In the genomic region with DNA sequence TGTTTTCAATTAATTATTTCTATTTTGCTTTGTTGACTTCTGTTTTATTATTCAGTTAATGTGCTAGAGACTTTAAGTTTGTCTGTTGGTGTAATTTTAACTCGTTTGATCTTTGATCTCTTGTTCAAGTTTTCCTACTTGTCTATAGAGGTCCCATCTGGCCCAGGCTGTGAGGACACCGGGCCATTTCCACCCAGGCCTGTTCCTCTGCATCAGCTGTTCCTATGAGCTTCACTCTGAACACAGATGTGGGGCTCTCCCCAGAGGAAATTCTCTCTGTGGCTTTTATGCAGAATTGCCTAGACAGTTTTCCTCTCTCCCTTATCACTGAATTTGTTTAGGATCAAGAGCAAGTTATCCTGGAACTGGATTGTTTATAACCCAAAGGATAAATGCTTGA, we compare ENCODE assay signal across 1 cellular context.
TF ChIP-seq lines count a peak whose summit lies in the region.

No MANE protein-coding gene starts in this region.

TF ChIP-seq in HepG2, 621 proteins besides CTCF, POLR2A, EP300 and RAD21 (continued from another document):
- TF ChIP-seq, protein P1, sequence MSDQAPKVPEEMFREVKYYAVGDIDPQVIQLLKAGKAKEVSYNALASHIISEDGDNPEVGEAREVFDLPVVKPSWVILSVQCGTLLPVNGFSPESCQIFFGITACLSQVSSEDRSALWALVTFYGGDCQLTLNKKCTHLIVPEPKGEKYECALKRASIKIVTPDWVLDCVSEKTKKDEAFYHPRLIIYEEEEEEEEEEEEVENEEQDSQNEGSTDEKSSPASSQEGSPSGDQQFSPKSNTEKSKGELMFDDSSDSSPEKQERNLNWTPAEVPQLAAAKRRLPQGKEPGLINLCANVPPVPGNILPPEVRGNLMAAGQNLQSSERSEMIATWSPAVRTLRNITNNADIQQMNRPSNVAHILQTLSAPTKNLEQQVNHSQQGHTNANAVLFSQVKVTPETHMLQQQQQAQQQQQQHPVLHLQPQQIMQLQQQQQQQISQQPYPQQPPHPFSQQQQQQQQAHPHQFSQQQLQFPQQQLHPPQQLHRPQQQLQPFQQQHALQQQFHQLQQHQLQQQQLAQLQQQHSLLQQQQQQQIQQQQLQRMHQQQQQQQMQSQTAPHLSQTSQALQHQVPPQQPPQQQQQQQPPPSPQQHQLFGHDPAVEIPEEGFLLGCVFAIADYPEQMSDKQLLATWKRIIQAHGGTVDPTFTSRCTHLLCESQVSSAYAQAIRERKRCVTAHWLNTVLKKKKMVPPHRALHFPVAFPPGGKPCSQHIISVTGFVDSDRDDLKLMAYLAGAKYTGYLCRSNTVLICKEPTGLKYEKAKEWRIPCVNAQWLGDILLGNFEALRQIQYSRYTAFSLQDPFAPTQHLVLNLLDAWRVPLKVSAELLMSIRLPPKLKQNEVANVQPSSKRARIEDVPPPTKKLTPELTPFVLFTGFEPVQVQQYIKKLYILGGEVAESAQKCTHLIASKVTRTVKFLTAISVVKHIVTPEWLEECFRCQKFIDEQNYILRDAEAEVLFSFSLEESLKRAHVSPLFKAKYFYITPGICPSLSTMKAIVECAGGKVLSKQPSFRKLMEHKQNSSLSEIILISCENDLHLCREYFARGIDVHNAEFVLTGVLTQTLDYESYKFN (CRISPR knock-in tag; conservative IDR thresholded peaks at IDR 0.05): no peak
- TF ChIP-seq, protein P2, sequence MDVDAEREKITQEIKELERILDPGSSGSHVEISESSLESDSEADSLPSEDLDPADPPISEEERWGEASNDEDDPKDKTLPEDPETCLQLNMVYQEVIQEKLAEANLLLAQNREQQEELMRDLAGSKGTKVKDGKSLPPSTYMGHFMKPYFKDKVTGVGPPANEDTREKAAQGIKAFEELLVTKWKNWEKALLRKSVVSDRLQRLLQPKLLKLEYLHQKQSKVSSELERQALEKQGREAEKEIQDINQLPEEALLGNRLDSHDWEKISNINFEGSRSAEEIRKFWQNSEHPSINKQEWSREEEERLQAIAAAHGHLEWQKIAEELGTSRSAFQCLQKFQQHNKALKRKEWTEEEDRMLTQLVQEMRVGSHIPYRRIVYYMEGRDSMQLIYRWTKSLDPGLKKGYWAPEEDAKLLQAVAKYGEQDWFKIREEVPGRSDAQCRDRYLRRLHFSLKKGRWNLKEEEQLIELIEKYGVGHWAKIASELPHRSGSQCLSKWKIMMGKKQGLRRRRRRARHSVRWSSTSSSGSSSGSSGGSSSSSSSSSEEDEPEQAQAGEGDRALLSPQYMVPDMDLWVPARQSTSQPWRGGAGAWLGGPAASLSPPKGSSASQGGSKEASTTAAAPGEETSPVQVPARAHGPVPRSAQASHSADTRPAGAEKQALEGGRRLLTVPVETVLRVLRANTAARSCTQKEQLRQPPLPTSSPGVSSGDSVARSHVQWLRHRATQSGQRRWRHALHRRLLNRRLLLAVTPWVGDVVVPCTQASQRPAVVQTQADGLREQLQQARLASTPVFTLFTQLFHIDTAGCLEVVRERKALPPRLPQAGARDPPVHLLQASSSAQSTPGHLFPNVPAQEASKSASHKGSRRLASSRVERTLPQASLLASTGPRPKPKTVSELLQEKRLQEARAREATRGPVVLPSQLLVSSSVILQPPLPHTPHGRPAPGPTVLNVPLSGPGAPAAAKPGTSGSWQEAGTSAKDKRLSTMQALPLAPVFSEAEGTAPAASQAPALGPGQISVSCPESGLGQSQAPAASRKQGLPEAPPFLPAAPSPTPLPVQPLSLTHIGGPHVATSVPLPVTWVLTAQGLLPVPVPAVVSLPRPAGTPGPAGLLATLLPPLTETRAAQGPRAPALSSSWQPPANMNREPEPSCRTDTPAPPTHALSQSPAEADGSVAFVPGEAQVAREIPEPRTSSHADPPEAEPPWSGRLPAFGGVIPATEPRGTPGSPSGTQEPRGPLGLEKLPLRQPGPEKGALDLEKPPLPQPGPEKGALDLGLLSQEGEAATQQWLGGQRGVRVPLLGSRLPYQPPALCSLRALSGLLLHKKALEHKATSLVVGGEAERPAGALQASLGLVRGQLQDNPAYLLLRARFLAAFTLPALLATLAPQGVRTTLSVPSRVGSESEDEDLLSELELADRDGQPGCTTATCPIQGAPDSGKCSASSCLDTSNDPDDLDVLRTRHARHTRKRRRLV (CRISPR knock-in tag; IDR thresholded peaks at IDR 0.05): no peak
- no peak for TF ChIP-seq SIN3A (IDR thresholded peaks at IDR 0.05; ENCODE audit: borderline replicate concordance, low read depth, low read length)
- no peak for TF ChIP-seq ZNF816 (CRISPR knock-in tag; IDR thresholded peaks at IDR 0.05; ENCODE audit: borderline replicate concordance)
- peak; percentile 40; the same call in 1 of the 2 replicates for TF ChIP-seq HNF4A (CRISPR knock-in tag; IDR thresholded peaks at IDR 0.05)
- no peak for TF ChIP-seq CEBPG (CRISPR knock-in tag; IDR thresholded peaks at IDR 0.05)
- TF ChIP-seq MZF1 (CRISPR knock-in tag; IDR thresholded peaks at IDR 0.05; ENCODE audit: borderline replicate concordance): no peak
- TF ChIP-seq, protein P3, sequence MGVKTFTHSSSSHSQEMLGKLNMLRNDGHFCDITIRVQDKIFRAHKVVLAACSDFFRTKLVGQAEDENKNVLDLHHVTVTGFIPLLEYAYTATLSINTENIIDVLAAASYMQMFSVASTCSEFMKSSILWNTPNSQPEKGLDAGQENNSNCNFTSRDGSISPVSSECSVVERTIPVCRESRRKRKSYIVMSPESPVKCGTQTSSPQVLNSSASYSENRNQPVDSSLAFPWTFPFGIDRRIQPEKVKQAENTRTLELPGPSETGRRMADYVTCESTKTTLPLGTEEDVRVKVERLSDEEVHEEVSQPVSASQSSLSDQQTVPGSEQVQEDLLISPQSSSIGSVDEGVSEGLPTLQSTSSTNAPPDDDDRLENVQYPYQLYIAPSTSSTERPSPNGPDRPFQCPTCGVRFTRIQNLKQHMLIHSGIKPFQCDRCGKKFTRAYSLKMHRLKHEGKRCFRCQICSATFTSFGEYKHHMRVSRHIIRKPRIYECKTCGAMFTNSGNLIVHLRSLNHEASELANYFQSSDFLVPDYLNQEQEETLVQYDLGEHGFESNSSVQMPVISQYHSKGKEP (CRISPR knock-in tag; IDR thresholded peaks at IDR 0.05): no peak
- TF ChIP-seq HNRNPK (IDR thresholded peaks at IDR 0.05; ENCODE audit: low read depth, low read length, poor library complexity, severe bottlenecking): no peak
- no peak for TF ChIP-seq ZNF615 (CRISPR knock-in tag; IDR thresholded peaks at IDR 0.05; ENCODE audit: borderline replicate concordance)
- no peak for TF ChIP-seq HNRNPH1 (optimal IDR thresholded peaks at IDR 0.05; ENCODE audit: low read depth, low read length)
- TF ChIP-seq HNRNPLL (IDR thresholded peaks at IDR 0.05; ENCODE audit: low read depth, low read length, poor library complexity, severe bottlenecking): no peak
- no peak for TF ChIP-seq ARNT2 (CRISPR knock-in tag; IDR thresholded peaks at IDR 0.05; ENCODE audit: low read depth)
- no peak for TF ChIP-seq ZNF430 (CRISPR knock-in tag; IDR thresholded peaks at IDR 0.05)
- no peak for TF ChIP-seq CBX5 (CRISPR knock-in tag; IDR thresholded peaks at IDR 0.05; ENCODE audit: borderline replicate concordance)
- no peak for TF ChIP-seq ZNF782 (CRISPR knock-in tag; IDR thresholded peaks at IDR 0.05; ENCODE audit: borderline replicate concordance)
- no peak for TF ChIP-seq STAG1 (CRISPR knock-in tag; IDR thresholded peaks at IDR 0.05)
- TF ChIP-seq, protein P4, sequence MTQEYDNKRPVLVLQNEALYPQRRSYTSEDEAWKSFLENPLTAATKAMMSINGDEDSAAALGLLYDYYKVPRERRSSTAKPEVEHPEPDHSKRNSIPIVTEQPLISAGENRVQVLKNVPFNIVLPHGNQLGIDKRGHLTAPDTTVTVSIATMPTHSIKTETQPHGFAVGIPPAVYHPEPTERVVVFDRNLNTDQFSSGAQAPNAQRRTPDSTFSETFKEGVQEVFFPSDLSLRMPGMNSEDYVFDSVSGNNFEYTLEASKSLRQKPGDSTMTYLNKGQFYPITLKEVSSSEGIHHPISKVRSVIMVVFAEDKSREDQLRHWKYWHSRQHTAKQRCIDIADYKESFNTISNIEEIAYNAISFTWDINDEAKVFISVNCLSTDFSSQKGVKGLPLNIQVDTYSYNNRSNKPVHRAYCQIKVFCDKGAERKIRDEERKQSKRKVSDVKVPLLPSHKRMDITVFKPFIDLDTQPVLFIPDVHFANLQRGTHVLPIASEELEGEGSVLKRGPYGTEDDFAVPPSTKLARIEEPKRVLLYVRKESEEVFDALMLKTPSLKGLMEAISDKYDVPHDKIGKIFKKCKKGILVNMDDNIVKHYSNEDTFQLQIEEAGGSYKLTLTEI (CRISPR knock-in tag; conservative IDR thresholded peaks at IDR 0.05): no peak
- TF ChIP-seq NR2C2 (CRISPR knock-in tag; IDR thresholded peaks at IDR 0.05; ENCODE audit: borderline replicate concordance): no peak
- TF ChIP-seq, protein P5, sequence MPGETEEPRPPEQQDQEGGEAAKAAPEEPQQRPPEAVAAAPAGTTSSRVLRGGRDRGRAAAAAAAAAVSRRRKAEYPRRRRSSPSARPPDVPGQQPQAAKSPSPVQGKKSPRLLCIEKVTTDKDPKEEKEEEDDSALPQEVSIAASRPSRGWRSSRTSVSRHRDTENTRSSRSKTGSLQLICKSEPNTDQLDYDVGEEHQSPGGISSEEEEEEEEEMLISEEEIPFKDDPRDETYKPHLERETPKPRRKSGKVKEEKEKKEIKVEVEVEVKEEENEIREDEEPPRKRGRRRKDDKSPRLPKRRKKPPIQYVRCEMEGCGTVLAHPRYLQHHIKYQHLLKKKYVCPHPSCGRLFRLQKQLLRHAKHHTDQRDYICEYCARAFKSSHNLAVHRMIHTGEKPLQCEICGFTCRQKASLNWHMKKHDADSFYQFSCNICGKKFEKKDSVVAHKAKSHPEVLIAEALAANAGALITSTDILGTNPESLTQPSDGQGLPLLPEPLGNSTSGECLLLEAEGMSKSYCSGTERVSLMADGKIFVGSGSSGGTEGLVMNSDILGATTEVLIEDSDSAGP (CRISPR knock-in tag; IDR thresholded peaks at IDR 0.05; ENCODE audit: borderline replicate concordance): no peak
- TF ChIP-seq RFX5 (IDR thresholded peaks at IDR 0.05; ENCODE audit: low read depth, low read length): peak; percentile 55; the same call in 1 of the 2 replicates
TF ChIP-seq in HepG2: peak in this region for 3.
